Comparison of ENCODE assay signal across 15 cellular contexts in the genomic region with DNA sequence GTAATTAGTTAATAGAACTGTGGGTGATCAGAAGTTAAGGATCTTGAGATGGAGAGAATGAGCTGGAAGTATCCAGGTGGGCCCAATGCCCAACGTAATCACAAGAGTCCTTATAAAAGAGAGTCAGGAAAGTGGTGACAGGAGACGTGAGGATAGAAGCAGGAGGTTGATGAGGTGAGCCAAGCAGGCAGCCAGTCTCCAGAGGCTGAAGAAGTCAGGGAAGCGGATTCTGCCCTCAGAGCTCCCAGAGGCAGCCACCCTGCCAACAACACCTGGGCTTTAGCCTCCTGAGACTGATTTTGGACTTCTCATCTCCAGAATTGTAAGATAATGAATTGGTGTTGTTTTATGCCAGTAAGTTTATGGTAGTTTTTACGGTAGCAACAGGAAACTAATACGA. TPM values are rescaled to one million over a fixed set of nuclear protein-coding genes. Genes with fewer than 3 reads are reported as not detected.
DNase-seq lines count a peak whose midpoint lies in the region; ATAC-seq and TF ChIP-seq lines count a peak whose summit lies in the region.
"Had no signal": no experiment of that assay in that cellular context is flagged by ENCODE, and none has a peak within 500 bp of the region (broad histone marks: within the 10 kb centered on the region; RNA-seq: fewer than 3 reads in every experiment).

No MANE protein-coding gene starts in this region.

- no peak for ATAC-seq in naive B cell (ENCODE audit: low read depth in 2 of 2)

- peaks cover 23 to 54% (median 30%) of the 10 kb centered on the region in 3 donors for H3K4me1 Mint-ChIP-seq in naive B cell

- no peaks in the 10 kb centered on the region for H3K27me3 Mint-ChIP-seq in naive B cell

- H3K9me3 ChIP-seq in AG04450 (ENCODE audit: control insufficient read depth, insufficient read depth, low read length) (no peaks in the 10 kb centered on the region), Peyer's patch (no peaks in the 10 kb centered on the region), testis (no peaks in the 10 kb centered on the region)
- H3K9me3 ChIP-seq: ascending aorta, uterus had no signal

- TF ChIP-seq POLR2A in Peyer's patch (IDR thresholded peaks at IDR 0.05) (no peak), testis (IDR thresholded peaks at IDR 0.05) (no peak)

- H3K27ac ChIP-seq in AG04450 (ENCODE audit: low read depth, low read length), result peak overlapping the region; percentile 41
- H3K27ac ChIP-seq in brain microvascular endothelial cell, result peak overlapping the region; percentile 2
- no peak overlapping the region for H3K27ac ChIP-seq in Peyer's patch
- no peak overlapping the region for H3K27ac ChIP-seq in testis
- H3K27ac ChIP-seq: uterus had no signal

- DNase-seq in AG04450 (ENCODE audit: low read depth, low spot score), result no peak
- peak; percentile 30 for DNase-seq in LoVo (ENCODE audit: low spot score)
- no peak for DNase-seq in brain microvascular endothelial cell
- DNase-seq in naive B cell, result no peak
- no peak for DNase-seq in NCI-H69 (lab: John Stamatoyannopoulos, UW)
- no peak for DNase-seq in HCEC 1CT
- no peak for DNase-seq in Peyer's patch
- no peak for DNase-seq in testis
- DNase-seq: activated CD4-positive, alpha-beta T cell treated with anti-CD3 and anti-CD28 coated beads, Interleukin-2, amount 50 U/mL, for 4 hours; NCI-H2029 treated with DMSO at 0.1 percent for 48 hours; nephron progenitor cell; SHP77; stimulated activated CD4-positive, alpha-beta T cell treated with anti-CD3 and anti-CD28 coated beads, Interleukin-2, amount 100 ng/mL, for 24 hours; uterus had no signal

- POLR2A ChIA-PET in AG04450 (lab: Yijun Ruan, JAX), result interaction anchor here (0.6 to 2.4 kb wide), 3 partner anchors 10 to 85 kb away, joined by 3 to 8 read pairs (median 4); partner anchors contain the start of gene SAV1

- CTCF ChIA-PET in AG04450 (lab: Charles Lee), result interaction anchor here (2.1 kb wide), 2 partner anchors 36 to 135 kb away, joined by 4 to 9 read pairs; no protein-coding TSS in a partner anchor

- peak overlapping the region; percentile 41 to 98 (median 89) for H3K27ac Mint-ChIP-seq in naive B cell
- H3K27ac Mint-ChIP-seq: nephron progenitor cell had no signal

- 84 to 90% methylated on average over 5 of the region's 5 CpGs for WGBS in testis, 2 donors

- no peaks in the 10 kb centered on the region for H3K36me3 Mint-ChIP-seq in naive B cell

- TF ChIP-seq CTCF in AG04450 (IDR thresholded peaks at IDR 0.05; ENCODE audit: low read depth, low read length), result no peak
- no peak for TF ChIP-seq CTCF in brain microvascular endothelial cell (IDR thresholded peaks at IDR 0.05; ENCODE audit: low read depth, low read length, missing control alignments)
- no peak for TF ChIP-seq CTCF in Peyer's patch (IDR thresholded peaks at IDR 0.05)
- no peak for TF ChIP-seq CTCF in testis (IDR thresholded peaks at IDR 0.05)

- H3K36me3 ChIP-seq in brain microvascular endothelial cell (replicated peaks) (no peaks in the 10 kb centered on the region), Peyer's patch (no peaks in the 10 kb centered on the region), testis (ENCODE audit: low read depth, missing control alignments) (no peaks in the 10 kb centered on the region)
- H3K36me3 ChIP-seq: ascending aorta, uterus had no signal

- H3K4me3 ChIP-seq in AG04450 (ENCODE audit: low read depth, low read length) (no peak overlapping the region), brain microvascular endothelial cell (ENCODE audit: low read depth, low read length) (no peak overlapping the region), Peyer's patch (no peak overlapping the region), testis (no peak overlapping the region)
- H3K4me3 ChIP-seq: ascending aorta, uterus had no signal

- H3K27me3 ChIP-seq in AG04450 (ENCODE audit: control insufficient read depth, insufficient read depth, low read length), result no peaks in the 10 kb centered on the region
- H3K27me3 ChIP-seq in brain microvascular endothelial cell (replicated peaks), result no peaks in the 10 kb centered on the region
- no peaks in the 10 kb centered on the region for H3K27me3 ChIP-seq in Peyer's patch
- H3K27me3 ChIP-seq in testis, result no peaks in the 10 kb centered on the region
- H3K27me3 ChIP-seq: ascending aorta, uterus had no signal

- in situ Hi-C loops in brain microvascular endothelial cell (cut with HindIII; ENCODE audit: low pct_ligation_motif_present, low sequenced_read_pairs), result no loop called here

- H3K4me1 ChIP-seq in Peyer's patch, result no peaks in the 10 kb centered on the region
- H3K4me1 ChIP-seq in testis, result peaks cover 3% of the 10 kb centered on the region
- H3K4me1 ChIP-seq: uterus had no signal

- H3K4me3 Mint-ChIP-seq in naive B cell, result peak overlapping the region in 6 of 8 donors; percentile 6 to 86 (median 56)
- H3K4me3 Mint-ChIP-seq: nephron progenitor cell had no signal

- peaks cover 0 to 4% (median 0%) of the 10 kb centered on the region in 7 donors for H3K9me3 Mint-ChIP-seq in naive B cell

- intact Hi-C loops in testis (cut with DNase I; ENCODE audit: low total_unique reads), result no loop called here

RNA-seq across cellular contexts. Expression of gene SAV1, which starts 10.1 kb away (rescaled TPM):
- polyA plus RNA-seq in AG04450 (2011; rRNA removed) (27.6 and 33.8 TPM in 2 replicates), naive B cell (ENCODE audit: low read depth in 6 of 6) (10 to 100 TPM; 62.6 to 89.9 (median 71.4) TPM), testis (ENCODE audit: insufficient read depth, low read depth, low replicate concordance) (53.5 TPM)
- polyA minus RNA-seq in AG04450 (2011; rRNA and poly(A)+ RNA removed), result 14.3 and 21.4 TPM in 2 replicates
- total RNA-seq in Peyer's patch (10 to 100 TPM; 16.6 to 23.9 (median 17.8) TPM), testis (10 to 100 TPM; 40.4 to 40.9 TPM)

Comparison
In these comparisons a context has a peak if more than half of its experiments do, and no peak if none do; other contexts are left out.
1. H3K27ac ChIP-seq: peak in AG04450 (single experiment) and brain microvascular endothelial cell (single experiment); none in Peyer's patch (0 of 4) and testis (0 of 2).